In genomic region chr11:12540075-12540685, GRCh38 we compare ENCODE assay signal across 15 cellular contexts.
DNase-seq lines count a peak whose midpoint lies in the region; TF ChIP-seq lines count a peak whose summit lies in the region.
"Had no signal": no experiment of that assay in that cellular context is flagged by ENCODE, and none has a peak within 500 bp of the region (broad histone marks: within the 10 kb centered on the region; RNA-seq: fewer than 3 reads in every experiment).

No MANE protein-coding gene starts in this region.

- H3F3A ChIP-seq in GM23248 (ENCODE audit: insufficient read depth): peaks cover 55% of the 10 kb centered on the region
- H3F3A ChIP-seq in SK-N-SH (replicated peaks; ENCODE audit: insufficient read depth): peaks cover 31% of the 10 kb centered on the region

- H2AFZ ChIP-seq in GM23248 (no peak overlapping the region), SK-N-SH (ENCODE audit: low read depth) (peak overlapping the region; percentile 49)

- H3K36me3 Mint-ChIP-seq in osteocyte (ENCODE audit: unreplicated experiment): no peaks in the 10 kb centered on the region
- H3K36me3 Mint-ChIP-seq: CD14-positive monocyte had no signal

- no peaks in the 10 kb centered on the region for H3K9me3 Mint-ChIP-seq in osteocyte (ENCODE audit: unreplicated experiment)
- H3K9me3 Mint-ChIP-seq: activated T-cell treated with anti-CD3 and anti-CD28 coated beads, Interleukin-2, amount 50 U/mL, for 24 hours had no signal

- H3K4me2 ChIP-seq in GM23248 (ENCODE audit: unreplicated experiment): peak overlapping the region; percentile 69
- H3K4me2 ChIP-seq in SK-N-SH: peak overlapping the region; percentile 38

- H3K36me3 ChIP-seq in GM23248 (ENCODE audit: low read depth) (no peaks in the 10 kb centered on the region), SK-N-SH (replicated peaks in 1 of 2; ENCODE audit: control insufficient read depth in 1 of 2, insufficient read depth in 2 of 2, low read length in 1 of 2) (no peaks in the 10 kb centered on the region)
- H3K36me3 ChIP-seq: WERI-Rb-1 had no signal

- H3K9ac ChIP-seq in GM23248 (peak overlapping the region; percentile 61), SK-N-SH (peak overlapping the region; percentile 59)

- no peaks in the 10 kb centered on the region for H3K79me2 ChIP-seq in GM23248 (ENCODE audit: insufficient read depth)
- H3K79me2 ChIP-seq in SK-N-SH (ENCODE audit: insufficient read depth): no peaks in the 10 kb centered on the region

- H3K4me3 ChIP-seq in GM23248: peak overlapping the region; percentile 27
- no peak overlapping the region for H3K4me3 ChIP-seq in SK-N-SH (ENCODE audit: low read depth in 2 of 2, low read length in 1 of 2)
- no peak overlapping the region for H3K4me3 ChIP-seq in fibroblast of mammary gland (ENCODE audit: control insufficient read depth, low read depth, low read length)
- H3K4me3 ChIP-seq: body of pancreas had no signal

- WGBS in GM23248 (ENCODE audit: low coverage in 1 of 2, low lambda C conversion rate in 2 of 2, missing lambda C conversion rate in 2 of 2), 2 experiments: 82 to 85% methylated on average over 5 of the region's 5 CpGs
- 67% methylated on average over 2 of the region's 5 CpGs for WGBS in SK-N-SH (ENCODE audit: low lambda C conversion rate)

- H3K27ac Mint-ChIP-seq in osteocyte (ENCODE audit: unreplicated experiment): peak overlapping the region; percentile 93
- H3K27ac Mint-ChIP-seq: activated T-cell treated with anti-CD3 and anti-CD28 coated beads, Interleukin-2, amount 50 U/mL, for 24 hours; CD14-positive monocyte had no signal

- peak overlapping the region; percentile 93 for H3K27ac ChIP-seq in GM23248
- H3K27ac ChIP-seq in SK-N-SH (ENCODE audit: low read depth in 2 of 2, low read length in 1 of 2): peak overlapping the region; percentile 83 to 93
- H3K27ac ChIP-seq: body of pancreas, WERI-Rb-1 had no signal

- H3K27me3 Mint-ChIP-seq in osteocyte (ENCODE audit: unreplicated experiment): no peaks in the 10 kb centered on the region

- H3K4me1 Mint-ChIP-seq in osteocyte (ENCODE audit: unreplicated experiment): peaks cover 52% of the 10 kb centered on the region
- H3K4me1 Mint-ChIP-seq: CD14-positive monocyte had no signal

- peak; percentile 68 for DNase-seq in GM23248
- no peak for DNase-seq in SK-N-SH
- peak; percentile 67 for DNase-seq in fibroblast of mammary gland (ENCODE audit: low read depth)
- DNase-seq in osteocyte (ENCODE audit: extremely low spot score, unreplicated experiment): peak; percentile 46
- DNase-seq in NCI-H524 treated with DMSO at 0.1 percent for 48 hours (lab: John Stamatoyannopoulos, UW): no peak
- DNase-seq in GM19238 (ENCODE audit: insufficient read length, low spot score): no peak
- no peak for DNase-seq in retina
- DNase-seq in HK-2 (ENCODE audit: unreplicated experiment): no peak
- DNase-seq: activated T-cell treated with anti-CD3 and anti-CD28 coated beads, Interleukin-2, amount 50 U/mL, for 24 hours; GOT3; Kasumi-1; left cardiac atrium; WERI-Rb-1 had no signal

- TF ChIP-seq CTCF in SK-N-SH (IDR thresholded peaks at IDR 0.05) (no peak), fibroblast of mammary gland (conservative IDR thresholded peaks at IDR 0.05; ENCODE audit: control insufficient read depth, insufficient read depth, low read depth, low read length) (no peak), osteocyte (IDR thresholded peaks at IDR 0.05) (no peak)

- H3K27me3 ChIP-seq in GM23248 (replicated peaks; ENCODE audit: insufficient read depth) (no peaks in the 10 kb centered on the region), SK-N-SH (ENCODE audit: insufficient read depth) (no peaks in the 10 kb centered on the region)
- H3K27me3 ChIP-seq: body of pancreas had no signal

- CTCF ChIA-PET in SK-N-SH (lab: Yijun Ruan, JAX): interaction anchor here (1.3 kb wide), 1 partner anchor 348 kb away, joined by 4 read pairs; no protein-coding TSS in a partner anchor

- TF ChIP-seq EP300 in SK-N-SH (IDR thresholded peaks at IDR 0.05; ENCODE audit: borderline replicate concordance in 1 of 2, low read depth in 1 of 2, low read length in 1 of 2): no peak

- H3K4me1 ChIP-seq in GM23248 (ENCODE audit: insufficient read depth) (peaks cover 55% of the 10 kb centered on the region), SK-N-SH (ENCODE audit: control insufficient read depth in 1 of 2, insufficient read depth in 2 of 2, low read depth in 1 of 2, low read length in 1 of 2) (peaks cover 25 to 52% of the 10 kb centered on the region in 2 experiments)

- H3K9me2 ChIP-seq in GM23248 (ENCODE audit: insufficient read depth): no peaks in the 10 kb centered on the region
- no peaks in the 10 kb centered on the region for H3K9me2 ChIP-seq in SK-N-SH

- in situ Hi-C loops in GM23248 (cut with MboI): no loop called here

- H3K9me3 ChIP-seq in GM23248 (ENCODE audit: low read depth): no peaks in the 10 kb centered on the region
- no peaks in the 10 kb centered on the region for H3K9me3 ChIP-seq in SK-N-SH
- H3K9me3 ChIP-seq: body of pancreas had no signal

- H4K20me1 ChIP-seq in GM23248 (ENCODE audit: insufficient read depth) (no peaks in the 10 kb centered on the region), SK-N-SH (ENCODE audit: insufficient read depth) (no peaks in the 10 kb centered on the region)

- no peak overlapping the region for H3K4me3 Mint-ChIP-seq in osteocyte (ENCODE audit: unreplicated experiment)
- H3K4me3 Mint-ChIP-seq: activated T-cell treated with anti-CD3 and anti-CD28 coated beads, Interleukin-2, amount 50 U/mL, for 24 hours; CD14-positive monocyte had no signal

- no peak for TF ChIP-seq RAD21 in SK-N-SH (IDR thresholded peaks at IDR 0.05; ENCODE audit: low read length)

- POLR2A ChIA-PET in SK-N-SH (lab: Yijun Ruan, JAX): no interaction called here

TF ChIP-seq in SK-N-SH, 30 proteins besides CTCF, POLR2A, EP300 and RAD21:
- TF ChIP-seq TAF1 (IDR thresholded peaks at IDR 0.05; ENCODE audit: borderline replicate concordance, low read depth, low read length) (0 out of 2 replicates have a peak, but pooled peaks have one; percentile 38), RFX5 (IDR thresholded peaks at IDR 0.05; ENCODE audit: low read length) (no peak), MAX (IDR thresholded peaks at IDR 0.05; ENCODE audit: low read depth) (0 out of 2 replicates have a peak, but pooled peaks have one; percentile 42)
TF ChIP-seq in SK-N-SH: peak in this region for 2.

Comparison
In these comparisons a context has a peak if more than half of its experiments do, and no peak if none do; other contexts are left out.
1. DNase-seq: peak in GM23248 (single experiment), fibroblast of mammary gland (single experiment) and osteocyte (single experiment); none in SK-N-SH (single experiment), NCI-H524 treated with DMSO at 0.1 percent for 48 hours (single experiment), GM19238 (single experiment), retina (single experiment) and HK-2 (single experiment).